ENCODE assay signal across 1 cellular context in the genomic region with DNA sequence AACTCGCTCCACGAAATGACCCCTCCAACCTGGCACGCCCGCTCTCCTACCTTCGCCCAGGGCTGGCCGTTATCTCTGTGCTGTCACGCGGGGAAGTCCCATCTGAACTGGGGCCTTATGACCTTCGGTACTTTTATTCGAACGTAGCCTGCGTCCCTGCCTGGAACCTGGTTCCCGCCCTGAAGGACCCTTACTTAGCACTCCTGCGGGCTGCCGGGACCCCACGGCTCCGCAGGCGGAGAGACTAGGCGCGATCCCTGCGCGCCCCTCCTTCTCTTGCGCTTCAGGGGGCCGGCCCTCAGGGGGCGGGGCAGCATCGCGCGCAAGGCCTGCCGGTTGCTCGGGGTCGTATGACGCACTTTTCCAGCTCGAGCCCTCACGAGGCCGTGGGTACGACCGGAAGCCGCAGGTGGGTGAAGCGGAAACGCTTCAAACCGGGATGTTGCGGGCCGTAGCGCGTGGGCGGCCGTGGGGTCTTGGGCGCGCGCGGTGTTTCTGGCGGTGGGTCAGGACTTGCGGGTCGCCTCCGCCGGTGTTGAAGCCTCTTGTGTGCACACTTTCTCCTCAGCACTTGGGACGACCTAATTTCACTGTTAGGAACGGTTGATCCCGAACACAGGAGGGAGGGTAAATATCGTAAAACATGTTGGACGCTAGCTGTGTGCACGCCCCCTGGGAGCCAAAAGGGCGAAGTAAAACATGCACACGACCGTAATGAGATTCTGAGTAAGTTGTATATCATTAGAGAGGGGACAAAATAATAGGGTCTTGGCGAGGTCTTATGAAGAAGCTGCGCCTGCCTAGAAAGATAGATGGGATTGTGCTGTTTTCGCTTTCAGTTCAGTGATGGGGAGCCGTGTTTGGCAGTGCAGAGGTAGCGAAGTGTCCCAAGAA.
TF ChIP-seq lines count a peak whose summit lies in the region.

TSS of gene LIPT1 (plus strand) at position 325 of the 894 bp plus-strand sequence. CDS start 6,991 bp downstream, outside the sequence.
A gene with protein sequence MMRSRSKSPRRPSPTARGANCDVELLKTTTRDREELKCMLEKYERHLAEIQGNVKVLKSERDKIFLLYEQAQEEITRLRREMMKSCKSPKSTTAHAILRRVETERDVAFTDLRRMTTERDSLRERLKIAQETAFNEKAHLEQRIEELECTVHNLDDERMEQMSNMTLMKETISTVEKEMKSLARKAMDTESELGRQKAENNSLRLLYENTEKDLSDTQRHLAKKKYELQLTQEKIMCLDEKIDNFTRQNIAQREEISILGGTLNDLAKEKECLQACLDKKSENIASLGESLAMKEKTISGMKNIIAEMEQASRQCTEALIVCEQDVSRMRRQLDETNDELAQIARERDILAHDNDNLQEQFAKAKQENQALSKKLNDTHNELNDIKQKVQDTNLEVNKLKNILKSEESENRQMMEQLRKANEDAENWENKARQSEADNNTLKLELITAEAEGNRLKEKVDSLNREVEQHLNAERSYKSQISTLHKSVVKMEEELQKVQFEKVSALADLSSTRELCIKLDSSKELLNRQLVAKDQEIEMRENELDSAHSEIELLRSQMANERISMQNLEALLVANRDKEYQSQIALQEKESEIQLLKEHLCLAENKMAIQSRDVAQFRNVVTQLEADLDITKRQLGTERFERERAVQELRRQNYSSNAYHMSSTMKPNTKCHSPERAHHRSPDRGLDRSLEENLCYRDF (minus strand): TSS at position 300 of the 894 bp plus-strand sequence. CDS start 45,503 bp downstream, outside the sequence.

TF ChIP-seq in HEK293, 187 proteins besides CTCF, POLR2A, EP300 and RAD21 (continued from another document and continues in another):
- TF ChIP-seq, protein P1, sequence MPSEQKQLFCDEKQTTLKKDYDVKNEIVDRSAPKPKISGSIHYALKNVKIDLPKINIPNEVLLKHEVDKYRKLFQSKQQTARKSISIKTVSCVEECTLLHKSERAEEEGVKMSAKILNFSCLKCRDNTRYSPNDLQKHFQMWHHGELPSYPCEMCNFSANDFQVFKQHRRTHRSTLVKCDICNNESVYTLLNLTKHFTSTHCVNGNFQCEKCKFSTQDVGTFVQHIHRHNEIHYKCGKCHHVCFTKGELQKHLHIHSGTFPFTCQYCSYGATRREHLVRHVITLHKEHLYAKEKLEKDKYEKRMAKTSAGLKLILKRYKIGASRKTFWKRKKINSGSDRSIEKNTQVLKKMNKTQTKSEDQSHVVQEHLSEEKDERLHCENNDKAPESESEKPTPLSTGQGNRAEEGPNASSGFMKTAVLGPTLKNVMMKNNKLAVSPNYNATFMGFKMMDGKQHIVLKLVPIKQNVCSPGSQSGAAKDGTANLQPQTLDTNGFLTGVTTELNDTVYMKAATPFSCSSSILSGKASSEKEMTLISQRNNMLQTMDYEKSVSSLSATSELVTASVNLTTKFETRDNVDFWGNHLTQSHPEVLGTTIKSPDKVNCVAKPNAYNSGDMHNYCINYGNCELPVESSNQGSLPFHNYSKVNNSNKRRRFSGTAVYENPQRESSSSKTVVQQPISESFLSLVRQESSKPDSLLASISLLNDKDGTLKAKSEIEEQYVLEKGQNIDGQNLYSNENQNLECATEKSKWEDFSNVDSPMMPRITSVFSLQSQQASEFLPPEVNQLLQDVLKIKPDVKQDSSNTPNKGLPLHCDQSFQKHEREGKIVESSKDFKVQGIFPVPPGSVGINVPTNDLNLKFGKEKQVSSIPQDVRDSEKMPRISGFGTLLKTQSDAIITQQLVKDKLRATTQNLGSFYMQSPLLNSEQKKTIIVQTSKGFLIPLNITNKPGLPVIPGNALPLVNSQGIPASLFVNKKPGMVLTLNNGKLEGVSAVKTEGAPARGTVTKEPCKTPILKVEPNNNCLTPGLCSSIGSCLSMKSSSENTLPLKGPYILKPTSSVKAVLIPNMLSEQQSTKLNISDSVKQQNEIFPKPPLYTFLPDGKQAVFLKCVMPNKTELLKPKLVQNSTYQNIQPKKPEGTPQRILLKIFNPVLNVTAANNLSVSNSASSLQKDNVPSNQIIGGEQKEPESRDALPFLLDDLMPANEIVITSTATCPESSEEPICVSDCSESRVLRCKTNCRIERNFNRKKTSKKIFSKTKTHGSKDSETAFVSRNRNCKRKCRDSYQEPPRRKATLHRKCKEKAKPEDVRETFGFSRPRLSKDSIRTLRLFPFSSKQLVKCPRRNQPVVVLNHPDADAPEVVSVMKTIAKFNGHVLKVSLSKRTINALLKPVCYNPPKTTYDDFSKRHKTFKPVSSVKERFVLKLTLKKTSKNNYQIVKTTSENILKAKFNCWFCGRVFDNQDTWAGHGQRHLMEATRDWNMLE (tag by site-specific recombination; conservative IDR thresholded peaks at IDR 0.05; ENCODE audit: low read depth): peak; percentile 74
- TF ChIP-seq ZNF596 (tag by site-specific recombination; IDR thresholded peaks at IDR 0.05) (no peak), BCL11A (tag by site-specific recombination; IDR thresholded peaks at IDR 0.05; ENCODE audit: low read depth) (no peak), ZNF132 (tag by site-specific recombination; IDR thresholded peaks at IDR 0.05; ENCODE audit: borderline replicate concordance) (no peak), SETDB1 (IDR thresholded peaks at IDR 0.05; ENCODE audit: insufficient read length, low read length) (no peak), ZNF555 (tag by site-specific recombination; conservative IDR thresholded peaks at IDR 0.05) (no peak), ZNF792 (tag by site-specific recombination; IDR thresholded peaks at IDR 0.05) (0 out of 2 replicates have a peak, but pooled peaks have one; percentile 68), ZBTB20 (tag by site-specific recombination; IDR thresholded peaks at IDR 0.05) (0 out of 2 replicates have a peak, but pooled peaks have one; percentile 34), GLI2 (tag by site-specific recombination; IDR thresholded peaks at IDR 0.05; ENCODE audit: borderline replicate concordance, low read depth) (no peak), ZNF24 (tag by site-specific recombination; IDR thresholded peaks at IDR 0.05) (peak; percentile 57), ZNF664 (tag by site-specific recombination; IDR thresholded peaks at IDR 0.05) (no peak), GFI1B (tag by site-specific recombination; IDR thresholded peaks at IDR 0.05) (no peak), EGR2 (tag by site-specific recombination; IDR thresholded peaks at IDR 0.05; ENCODE audit: low read depth) (peak; percentile 92), ZNF146 (tag by site-specific recombination; IDR thresholded peaks at IDR 0.05) (no peak), FEZF1 (tag by site-specific recombination; IDR thresholded peaks at IDR 0.05) (no peak), ZNF2 (tag by site-specific recombination; IDR thresholded peaks at IDR 0.05) (peak; percentile 73), SCRT2 (tag by site-specific recombination; IDR thresholded peaks at IDR 0.05) (peak; percentile 97), ZBTB8A (tag by site-specific recombination; IDR thresholded peaks at IDR 0.05) (peak; percentile 68), ZNF18 (tag by site-specific recombination; IDR thresholded peaks at IDR 0.05) (no peak), ZNF658 (tag by site-specific recombination; IDR thresholded peaks at IDR 0.05) (no peak), GLI4 (tag by site-specific recombination; IDR thresholded peaks at IDR 0.05) (peak; percentile 57; the same call in 1 of the 2 replicates), ZNF785 (tag by site-specific recombination; IDR thresholded peaks at IDR 0.05) (peak; percentile 41; the same call in 1 of the 2 replicates), ZSCAN5A (tag by site-specific recombination; IDR thresholded peaks at IDR 0.05) (no peak), ZNF324 (tag by site-specific recombination; IDR thresholded peaks at IDR 0.05) (no peak), ZNF394 (tag by site-specific recombination; IDR thresholded peaks at IDR 0.05; ENCODE audit: borderline replicate concordance) (no peak), ZNF335 (tag by site-specific recombination; conservative IDR thresholded peaks at IDR 0.05) (peak; percentile 91), ZSCAN30 (tag by site-specific recombination; IDR thresholded peaks at IDR 0.05) (peak; percentile 31; the same call in 1 of the 2 replicates), SP7 (tag by site-specific recombination; IDR thresholded peaks at IDR 0.05) (peak; percentile 66; the same call in 1 of the 2 replicates), ZIC2 (tag by site-specific recombination; IDR thresholded peaks at IDR 0.05) (peak; percentile 78), PBX3 (CRISPR knock-in tag; IDR thresholded peaks at IDR 0.05) (no peak; the same call in 1 of the 2 replicates), ZNF561 (tag by site-specific recombination; IDR thresholded peaks at IDR 0.05; ENCODE audit: borderline replicate concordance) (peak; percentile 86), HOXC10 (CRISPR knock-in tag; IDR thresholded peaks at IDR 0.05) (0 out of 2 replicates have a peak, but pooled peaks have one; percentile 6), ZNF140 (tag by site-specific recombination; IDR thresholded peaks at IDR 0.05) (no peak), ZNF600 (tag by site-specific recombination; IDR thresholded peaks at IDR 0.05) (peak; percentile 89), ZNF175 (tag by site-specific recombination; IDR thresholded peaks at IDR 0.05) (no peak), ZNF626 (tag by site-specific recombination; IDR thresholded peaks at IDR 0.05) (no peak), HOXD13 (CRISPR knock-in tag; IDR thresholded peaks at IDR 0.05; ENCODE audit: borderline replicate concordance) (no peak; the same call in 1 of the 2 replicates)
- TF ChIP-seq, protein P2, sequence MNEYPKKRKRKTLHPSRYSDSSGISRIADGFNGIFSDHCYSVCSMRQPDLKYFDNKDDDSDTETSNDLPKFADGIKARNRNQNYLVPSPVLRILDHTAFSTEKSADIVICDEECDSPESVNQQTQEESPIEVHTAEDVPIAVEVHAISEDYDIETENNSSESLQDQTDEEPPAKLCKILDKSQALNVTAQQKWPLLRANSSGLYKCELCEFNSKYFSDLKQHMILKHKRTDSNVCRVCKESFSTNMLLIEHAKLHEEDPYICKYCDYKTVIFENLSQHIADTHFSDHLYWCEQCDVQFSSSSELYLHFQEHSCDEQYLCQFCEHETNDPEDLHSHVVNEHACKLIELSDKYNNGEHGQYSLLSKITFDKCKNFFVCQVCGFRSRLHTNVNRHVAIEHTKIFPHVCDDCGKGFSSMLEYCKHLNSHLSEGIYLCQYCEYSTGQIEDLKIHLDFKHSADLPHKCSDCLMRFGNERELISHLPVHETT (tag by site-specific recombination; IDR thresholded peaks at IDR 0.05): no peak
- TF ChIP-seq, protein P3, sequence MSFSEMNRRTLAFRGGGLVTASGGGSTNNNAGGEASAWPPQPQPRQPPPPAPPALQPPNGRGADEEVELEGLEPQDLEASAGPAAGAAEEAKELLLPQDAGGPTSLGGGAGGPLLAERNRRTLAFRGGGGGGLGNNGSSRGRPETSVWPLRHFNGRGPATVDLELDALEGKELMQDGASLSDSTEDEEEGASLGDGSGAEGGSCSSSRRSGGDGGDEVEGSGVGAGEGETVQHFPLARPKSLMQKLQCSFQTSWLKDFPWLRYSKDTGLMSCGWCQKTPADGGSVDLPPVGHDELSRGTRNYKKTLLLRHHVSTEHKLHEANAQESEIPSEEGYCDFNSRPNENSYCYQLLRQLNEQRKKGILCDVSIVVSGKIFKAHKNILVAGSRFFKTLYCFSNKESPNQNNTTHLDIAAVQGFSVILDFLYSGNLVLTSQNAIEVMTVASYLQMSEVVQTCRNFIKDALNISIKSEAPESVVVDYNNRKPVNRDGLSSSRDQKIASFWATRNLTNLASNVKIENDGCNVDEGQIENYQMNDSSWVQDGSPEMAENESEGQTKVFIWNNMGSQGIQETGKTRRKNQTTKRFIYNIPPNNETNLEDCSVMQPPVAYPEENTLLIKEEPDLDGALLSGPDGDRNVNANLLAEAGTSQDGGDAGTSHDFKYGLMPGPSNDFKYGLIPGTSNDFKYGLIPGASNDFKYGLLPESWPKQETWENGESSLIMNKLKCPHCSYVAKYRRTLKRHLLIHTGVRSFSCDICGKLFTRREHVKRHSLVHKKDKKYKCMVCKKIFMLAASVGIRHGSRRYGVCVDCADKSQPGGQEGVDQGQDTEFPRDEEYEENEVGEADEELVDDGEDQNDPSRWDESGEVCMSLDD (tag by site-specific recombination; IDR thresholded peaks at IDR 0.05): peak; percentile 57; the same call in 1 of the 2 replicates
- TF ChIP-seq, protein P4, sequence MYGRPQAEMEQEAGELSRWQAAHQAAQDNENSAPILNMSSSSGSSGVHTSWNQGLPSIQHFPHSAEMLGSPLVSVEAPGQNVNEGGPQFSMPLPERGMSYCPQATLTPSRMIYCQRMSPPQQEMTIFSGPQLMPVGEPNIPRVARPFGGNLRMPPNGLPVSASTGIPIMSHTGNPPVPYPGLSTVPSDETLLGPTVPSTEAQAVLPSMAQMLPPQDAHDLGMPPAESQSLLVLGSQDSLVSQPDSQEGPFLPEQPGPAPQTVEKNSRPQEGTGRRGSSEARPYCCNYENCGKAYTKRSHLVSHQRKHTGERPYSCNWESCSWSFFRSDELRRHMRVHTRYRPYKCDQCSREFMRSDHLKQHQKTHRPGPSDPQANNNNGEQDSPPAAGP (tag by site-specific recombination; IDR thresholded peaks at IDR 0.05): peak; percentile 80; the same call in 1 of the 2 replicates
